Comparison of ENCODE assay signal across 13 cellular contexts in genomic region chr6:20630617-20631448, GRCh38.
DNase-seq lines count a peak whose midpoint lies in the region; ATAC-seq and TF ChIP-seq lines count a peak whose summit lies in the region.
"Had no signal": no experiment of that assay in that cellular context is flagged by ENCODE, and none has a peak within 500 bp of the region (broad histone marks: within the 10 kb centered on the region; RNA-seq: fewer than 3 reads in every experiment).

No MANE protein-coding gene starts in this region.

- no peak for TF ChIP-seq CTCF in CD4-positive, alpha-beta T cell (IDR thresholded peaks at IDR 0.05)

- no peak overlapping the region for H3K4me3 Mint-ChIP-seq in activated naive CD8-positive, alpha-beta T cell treated with anti-CD3 and anti-CD28 coated beads, Interleukin-2, amount 50 U/mL, for 24 hours
- no peak overlapping the region for H3K4me3 Mint-ChIP-seq in CD4-positive, alpha-beta T cell
- H3K4me3 Mint-ChIP-seq: activated CD4-positive, alpha-beta T cell treated with anti-CD3 and anti-CD28 coated beads, Interleukin-2, amount 10 ng/mL, durations not matched to agents 7 days and 5 days had no signal

- DNase-seq in DMS53 (lab: John Stamatoyannopoulos, UW) (peak; percentile 97), NCI-H1436 (lab: John Stamatoyannopoulos, UW) (peak; percentile 43), NK-92 (lab: John Stamatoyannopoulos, UW; ENCODE audit: unreplicated experiment) (no peak)
- DNase-seq in activated naive CD8-positive, alpha-beta T cell treated with anti-CD3 and anti-CD28 coated beads, Interleukin-2, amount 50 U/mL, for 24 hours: no peak
- DNase-seq in CD4-positive, alpha-beta T cell: no peak
- DNase-seq: activated CD4-positive, alpha-beta T cell treated with anti-CD3 and anti-CD28 coated beads, Interleukin-2, amount 10 ng/mL, durations not matched to agents 7 days and 5 days; KG1; kidney glomerular epithelial cell; ovary had no signal

- CTCF ChIA-PET in CD4-positive, alpha-beta T cell (lab: Charles Lee): no interaction called here

- POLR2A ChIA-PET in CD4-positive, alpha-beta T cell (lab: Charles Lee): no interaction called here

- ATAC-seq in GM18508 (IDR thresholded peaks at IDR 0.05; ENCODE audit: insufficient read depth, unreplicated experiment): peak; percentile 45
- ATAC-seq in activated naive CD8-positive, alpha-beta T cell treated with anti-CD3 and anti-CD28 coated beads, Interleukin-2, amount 50 U/mL, for 24 hours: peak; percentile 85
- ATAC-seq in CD4-positive, alpha-beta T cell (ENCODE audit: poor library complexity): no peak
- no peak for ATAC-seq in GM18519 (IDR thresholded peaks at IDR 0.05; ENCODE audit: low FRiP score, unreplicated experiment)
- ATAC-seq in GM21723 (IDR thresholded peaks at IDR 0.05; ENCODE audit: unreplicated experiment): no peak

- no peaks in the 10 kb centered on the region for H3K27me3 Mint-ChIP-seq in activated naive CD8-positive, alpha-beta T cell treated with anti-CD3 and anti-CD28 coated beads, Interleukin-2, amount 50 U/mL, for 24 hours
- H3K27me3 Mint-ChIP-seq in CD4-positive, alpha-beta T cell: no peaks in the 10 kb centered on the region
- H3K27me3 Mint-ChIP-seq: activated CD4-positive, alpha-beta T cell treated with anti-CD3 and anti-CD28 coated beads, Interleukin-2, amount 10 ng/mL, durations not matched to agents 7 days and 5 days had no signal

- no peaks in the 10 kb centered on the region for H3K27me3 ChIP-seq in CD4-positive, alpha-beta T cell (ENCODE audit: control insufficient read depth, insufficient read depth, low read length)
- H3K27me3 ChIP-seq: brain microvascular endothelial cell, ovary had no signal

- intact Hi-C loops in CD4-positive, alpha-beta T cell (cut with DNase I, micrococcal nuclease): no loop called here

- peaks cover 22% of the 10 kb centered on the region for H3K36me3 Mint-ChIP-seq in activated naive CD8-positive, alpha-beta T cell treated with anti-CD3 and anti-CD28 coated beads, Interleukin-2, amount 50 U/mL, for 24 hours (ENCODE audit: low read depth)
- H3K36me3 Mint-ChIP-seq in CD4-positive, alpha-beta T cell (ENCODE audit: low read depth): peaks cover 36% of the 10 kb centered on the region

- no peak overlapping the region for H3K27ac ChIP-seq in CD4-positive, alpha-beta T cell (ENCODE audit: low read depth, low read length)
- H3K27ac ChIP-seq: brain microvascular endothelial cell, ovary had no signal

- H3K9me3 ChIP-seq in CD4-positive, alpha-beta T cell (ENCODE audit: control insufficient read depth, low read length): no peaks in the 10 kb centered on the region
- H3K9me3 ChIP-seq: ovary had no signal

- peaks cover 28% of the 10 kb centered on the region for H3K4me1 Mint-ChIP-seq in activated naive CD8-positive, alpha-beta T cell treated with anti-CD3 and anti-CD28 coated beads, Interleukin-2, amount 50 U/mL, for 24 hours
- peaks cover 44% of the 10 kb centered on the region for H3K4me1 Mint-ChIP-seq in CD4-positive, alpha-beta T cell (ENCODE audit: low read depth)

- H3K27ac Mint-ChIP-seq in activated naive CD8-positive, alpha-beta T cell treated with anti-CD3 and anti-CD28 coated beads, Interleukin-2, amount 50 U/mL, for 24 hours: no peak overlapping the region
- no peak overlapping the region for H3K27ac Mint-ChIP-seq in CD4-positive, alpha-beta T cell
- H3K27ac Mint-ChIP-seq: activated CD4-positive, alpha-beta T cell treated with anti-CD3 and anti-CD28 coated beads, Interleukin-2, amount 10 ng/mL, durations not matched to agents 7 days and 5 days had no signal

- no peaks in the 10 kb centered on the region for H3K9me3 Mint-ChIP-seq in activated naive CD8-positive, alpha-beta T cell treated with anti-CD3 and anti-CD28 coated beads, Interleukin-2, amount 50 U/mL, for 24 hours
- H3K9me3 Mint-ChIP-seq in CD4-positive, alpha-beta T cell: no peaks in the 10 kb centered on the region

Comparison
In these comparisons a context has a peak if more than half of its experiments do, and no peak if none do; other contexts are left out.
1. DNase-seq: peak in DMS53 (single experiment) and NCI-H1436 (single experiment); none in activated naive CD8-positive, alpha-beta T cell treated with anti-CD3 and anti-CD28 coated beads, Interleukin-2, amount 50 U/mL, for 24 hours (single experiment), CD4-positive, alpha-beta T cell (0 of 10) and NK-92 (single experiment).
2. ATAC-seq: peak in GM18508 (single experiment) and activated naive CD8-positive, alpha-beta T cell treated with anti-CD3 and anti-CD28 coated beads, Interleukin-2, amount 50 U/mL, for 24 hours (single experiment); none in CD4-positive, alpha-beta T cell (single experiment), GM18519 (single experiment) and GM21723 (single experiment).